19 cellular contexts compared by ENCODE assay signal in genomic region chr17:78294356-78294755, GRCh38.
"Had no signal": no experiment of that assay in that cellular context is flagged by ENCODE, and none has a peak within 500 bp of the region (broad histone marks: within the 10 kb centered on the region; RNA-seq: fewer than 3 reads in every experiment).

No MANE protein-coding gene starts in this region.

- H3K27me3 ChIP-seq: brain microvascular endothelial cell, heart left ventricle, spleen, upper lobe of right lung had no signal

- H3K9me3 ChIP-seq: heart left ventricle, spleen, upper lobe of right lung had no signal

- H3K27ac ChIP-seq: brain microvascular endothelial cell, heart left ventricle, spleen, upper lobe of right lung, VCaP had no signal

- H3K27ac Mint-ChIP-seq: activated CD4-positive, alpha-beta T cell treated with anti-CD3 and anti-CD28 coated beads, Interleukin-2, amount 10 ng/mL, durations not matched to agents 7 days and 5 days; activated CD8-positive, alpha-beta T cell treated with anti-CD3 and anti-CD28 coated beads, Interleukin-2, amount 10 ng/mL, durations not matched to agents 7 days and 5 days; activated T-helper 1 cell treated with anti-CD3 and anti-CD28 coated beads, Interleukin-12 subunit alpha, Interleukin-12 subunit beta, Interleukin-2, Interleukin-4 antibody, amounts not matched to agents 30 ng/mL and 10 ng/mL and 1 ng/mL, durations not matched to agents 14 hours and 24 hours and 36 hours; effector memory CD8-positive, alpha-beta T cell; nephron had no signal

- ATAC-seq: activated CD8-positive, alpha-beta T cell treated with anti-CD3 and anti-CD28 coated beads, Interleukin-2, amount 10 ng/mL, durations not matched to agents 7 days and 5 days; activated naive CD4-positive, alpha-beta T cell treated with anti-CD3 and anti-CD28 coated beads, Interleukin-2, amount 50 U/mL, for 72 hours; effector memory CD8-positive, alpha-beta T cell; heart left ventricle; left ventricle myocardium superior; stimulated activated naive CD8-positive, alpha-beta T cell treated with anti-CD3 and anti-CD28 coated beads, Interleukin-15, Interleukin-2, amounts not matched to agents 100 U/mL and 50 U/mL, for 24 hours had no signal

- FAIRE-seq: islet of Langerhans had no signal

- H3K36me3 Mint-ChIP-seq: activated naive CD4-positive, alpha-beta T cell treated with anti-CD3 and anti-CD28 coated beads, Interleukin-2, amount 50 U/mL, for 72 hours had no signal

- H3K36me3 ChIP-seq: brain microvascular endothelial cell, heart left ventricle, spleen, upper lobe of right lung had no signal

- H3K4me3 Mint-ChIP-seq: activated CD4-positive, alpha-beta T cell treated with anti-CD3 and anti-CD28 coated beads, Interleukin-2, amount 10 ng/mL, durations not matched to agents 7 days and 5 days; activated CD8-positive, alpha-beta T cell treated with anti-CD3 and anti-CD28 coated beads, Interleukin-2, amount 10 ng/mL, durations not matched to agents 7 days and 5 days; activated T-helper 1 cell treated with anti-CD3 and anti-CD28 coated beads, Interleukin-12 subunit alpha, Interleukin-12 subunit beta, Interleukin-2, Interleukin-4 antibody, amounts not matched to agents 30 ng/mL and 10 ng/mL and 1 ng/mL, durations not matched to agents 14 hours and 24 hours and 36 hours; effector memory CD8-positive, alpha-beta T cell; nephron had no signal

- H3K27me3 Mint-ChIP-seq: activated CD4-positive, alpha-beta T cell treated with anti-CD3 and anti-CD28 coated beads, Interleukin-2, amount 10 ng/mL, durations not matched to agents 7 days and 5 days; effector memory CD8-positive, alpha-beta T cell had no signal

- DNase-seq: activated CD4-positive, alpha-beta T cell treated with anti-CD3 and anti-CD28 coated beads, Interleukin-2, amount 10 ng/mL, durations not matched to agents 7 days and 5 days; activated CD4-positive, CD25-positive, alpha-beta regulatory T cell treated with anti-CD3 and anti-CD28 coated beads, Interleukin-2, amount 50 U/mL, for 72 hours; activated CD8-positive, alpha-beta T cell treated with anti-CD3 and anti-CD28 coated beads, Interleukin-2, amount 10 ng/mL, durations not matched to agents 7 days and 5 days; aorta; central memory CD4-positive, alpha-beta T cell; effector memory CD8-positive, alpha-beta T cell; heart left ventricle; nucleus accumbens; spleen; stimulated activated CD4-positive, alpha-beta T cell treated with anti-CD3 and anti-CD28 coated beads, Interleukin-4, amount 100 ng/mL, for 24 hours; stimulated activated naive CD8-positive, alpha-beta T cell treated with anti-CD3 and anti-CD28 coated beads, Interleukin-15, Interleukin-2, amounts not matched to agents 100 U/mL and 50 U/mL, for 24 hours; upper lobe of right lung had no signal

- H3K4me3 ChIP-seq: heart left ventricle, spleen, upper lobe of right lung had no signal
